ENCODE assay signal across 28 cellular contexts in genomic region chr1:10196991-10197390, GRCh38. TPM values are rescaled to one million over a fixed set of nuclear protein-coding genes. Genes with fewer than 3 reads are reported as not detected.
DNase-seq lines count a peak whose midpoint lies in the region; ATAC-seq, FAIRE-seq and TF ChIP-seq lines count a peak whose summit lies in the region.
"Had no signal": no experiment of that assay in that cellular context is flagged by ENCODE, and none has a peak within 500 bp of the region (broad histone marks: within the 10 kb centered on the region; RNA-seq: fewer than 3 reads in every experiment).

No MANE protein-coding gene starts in this region.

- H3K4me1 ChIP-seq in left lung (no peaks in the 10 kb centered on the region), heart right ventricle (no peaks in the 10 kb centered on the region), pancreas (no peaks in the 10 kb centered on the region)
- H3K4me1 ChIP-seq: Peyer's patch, prostate gland, SJSA1, tibial nerve had no signal

- DNase-seq in DMS79 (lab: John Stamatoyannopoulos, UW) (peak; percentile 75), astrocyte of the hippocampus (ENCODE audit: low read depth, low spot score) (peak; percentile 81), left lung (no peak), LoVo (ENCODE audit: low spot score) (no peak), heart right ventricle (no peak), GM19238 (ENCODE audit: insufficient read length, low spot score) (no peak), pancreas (no peak)
- DNase-seq: activated CD8-positive, alpha-beta memory T cell treated with anti-CD3 and anti-CD28 coated beads for 24 hours; activated naive CD4-positive, alpha-beta T cell treated with Interleukin-2 at 50 U/mL for 16 hours; activated T-cell treated with anti-CD3 and anti-CD28 coated beads, Interleukin-2, amount 50 U/mL, for 48 hours; caudate nucleus; CD4-positive, CD25-positive, alpha-beta regulatory T cell; endodermal cell; GF-D8; GOT3; KG1; NCI-H187; NCI-H510A; NK-92 treated with Interleukin-12 subunit alpha and Interleukin-12 subunit beta, amount 100 ng/mL, for 24 hours; Peyer's patch; stimulated activated naive CD8-positive, alpha-beta T cell treated with anti-CD3 and anti-CD28 coated beads, Interleukin-15, amount 100 ng/mL, for 72 hours had no signal

- H3K27ac ChIP-seq in left lung (no peak overlapping the region), heart right ventricle (peak overlapping the region in 1 of 10 donors; percentile 21), pancreas (no peak overlapping the region)
- H3K27ac ChIP-seq: esophagus muscularis mucosa, neural progenitor cell, Peyer's patch, prostate gland, SJSA1, tibial nerve had no signal

- H3K27me3 ChIP-seq in left lung (no peaks in the 10 kb centered on the region), heart right ventricle (peaks cover 0 to 4% (median 0%) of the 10 kb centered on the region in 7 donors), pancreas (no peaks in the 10 kb centered on the region)
- H3K27me3 ChIP-seq: esophagus muscularis mucosa, neural progenitor cell, Peyer's patch, tibial nerve had no signal

- TF ChIP-seq CTCF in left lung (IDR thresholded peaks at IDR 0.05): no peak
- TF ChIP-seq CTCF in heart right ventricle (IDR thresholded peaks at IDR 0.05): no peak
- no peak for TF ChIP-seq CTCF in pancreas (IDR thresholded peaks at IDR 0.05)

- no peak overlapping the region for H3K4me3 ChIP-seq in left lung
- no peak overlapping the region for H3K4me3 ChIP-seq in heart right ventricle
- no peak overlapping the region for H3K4me3 ChIP-seq in pancreas
- H3K4me3 ChIP-seq: esophagus muscularis mucosa, lung, neural progenitor cell, Peyer's patch, prostate gland, SJSA1, tibial nerve had no signal

- no peaks in the 10 kb centered on the region for H3K36me3 ChIP-seq in left lung
- H3K36me3 ChIP-seq in heart right ventricle: no peaks in the 10 kb centered on the region
- no peaks in the 10 kb centered on the region for H3K36me3 ChIP-seq in pancreas
- H3K36me3 ChIP-seq: esophagus muscularis mucosa, neural progenitor cell, Peyer's patch, prostate gland, SJSA1, tibial nerve had no signal

- ATAC-seq in left lung (peak; percentile 22), heart right ventricle (no peak), pancreas (no peak)
- ATAC-seq: stimulated activated naive CD8-positive, alpha-beta T cell treated with anti-CD3 and anti-CD28 coated beads, Interleukin-15, amount 100 ng/mL, for 72 hours had no signal

- no peaks in the 10 kb centered on the region for H3K9me3 ChIP-seq in left lung
- no peaks in the 10 kb centered on the region for H3K9me3 ChIP-seq in heart right ventricle
- no peaks in the 10 kb centered on the region for H3K9me3 ChIP-seq in pancreas
- H3K9me3 ChIP-seq: esophagus muscularis mucosa, Peyer's patch, prostate gland, SJSA1, tibial nerve had no signal

- FAIRE-seq in pancreas (lab: Jason Lieb, UNC): no peak

- no peak for TF ChIP-seq RAD21 in Ishikawa (IDR thresholded peaks at IDR 0.05; ENCODE audit: low read depth)

- intact Hi-C loops in left lung (cut with DNase I): no loop called here
- intact Hi-C loops in heart right ventricle (cut with DNase I): no loop called here
- intact Hi-C loops in pancreas (cut with DNase I): no loop called here

- TF ChIP-seq EP300 in Ishikawa (IDR thresholded peaks at IDR 0.05; ENCODE audit: borderline replicate concordance): peak; percentile 40; the same call in 1 of the 2 replicates

- WGBS in heart right ventricle, 2 donors: 48 to 52% methylated on average over 3 of the region's 3 CpGs
- 49 to 54% methylated on average over 3 of the region's 3 CpGs for WGBS in pancreas, 2 donors

TF ChIP-seq in Ishikawa, 13 proteins besides CTCF, POLR2A, EP300 and RAD21:
- TF ChIP-seq NFIC (IDR thresholded peaks at IDR 0.05) (peak; percentile 88), TEAD4 (IDR thresholded peaks at IDR 0.05) (peak; percentile 40), CEBPB (IDR thresholded peaks at IDR 0.05) (0 out of 2 replicates have a peak, but pooled peaks have one; percentile 6), MAX (IDR thresholded peaks at IDR 0.05) (no peak)

RNA-seq across cellular contexts. Expression of gene KIF1B, which starts 13.4 kb away (rescaled TPM):
- total RNA-seq in left lung (10 to 100 TPM; 45.0 to 46.7 TPM), heart right ventricle (100 to 1,000 TPM in 2 of 10 donors, 10 to 100 TPM in 8; 64.9 to 107 (median 89.9) TPM), pancreas (10 to 100 TPM; 18.3 to 26.4 (median 19.7) TPM)
- polyA plus RNA-seq in heart right ventricle (10 to 100 TPM; 21.6 to 32.3 TPM), pancreas (1 to 10 TPM; 8.2 TPM)

Comparison
In these comparisons a context has a peak if more than half of its experiments do, and no peak if none do; other contexts are left out.
1. DNase-seq: peak in DMS79 (single experiment) and astrocyte of the hippocampus (single experiment); none in left lung (0 of 2), LoVo (single experiment), heart right ventricle (0 of 2), GM19238 (single experiment) and pancreas (0 of 6).